Comparison of ENCODE assay signal across 8 cellular contexts in genomic region chr7:32588657-32589056, GRCh38.
DNase-seq lines count a peak whose midpoint lies in the region; ATAC-seq, FAIRE-seq and TF ChIP-seq lines count a peak whose summit lies in the region.

No MANE protein-coding gene starts in this region.

- H3K36me3 ChIP-seq in bronchial epithelial cell (ENCODE audit: control insufficient read depth, insufficient read depth, low read length) = peaks cover 3% of the 10 kb centered on the region

- intact Hi-C loops in Right ventricle myocardium inferior (cut with DNase I) = no loop called here
- intact Hi-C loops in cardiac septum (cut with DNase I) = no loop called here

- H3K27me3 ChIP-seq in bronchial epithelial cell (ENCODE audit: control insufficient read depth, insufficient read depth, low read length) = no peaks in the 10 kb centered on the region

- no peak for TF ChIP-seq CTCF in bronchial epithelial cell (IDR thresholded peaks at IDR 0.05; ENCODE audit: insufficient read depth, low read length, severe bottlenecking)

- ATAC-seq in Right ventricle myocardium inferior (peak; percentile 28), HG03135 (IDR thresholded peaks at IDR 0.05; ENCODE audit: unreplicated experiment) (no peak)

- no peak for DNase-seq in Right ventricle myocardium inferior (ENCODE audit: missing footprints)
- no peak for DNase-seq in cardiac septum (ENCODE audit: low spot score)
- peak; percentile 73 to 84 for DNase-seq in Kasumi-1 (lab: John Stamatoyannopoulos, UW)
- DNase-seq in bronchial epithelial cell (ENCODE audit: low read depth) = peak; percentile 59
- peak; percentile 77 for DNase-seq in pulmonary artery endothelial cell (ENCODE audit: low read depth, low spot score)
- DNase-seq in cortex of kidney (lab: John Stamatoyannopoulos, UW) = no peak
- DNase-seq in COLO668 (lab: John Stamatoyannopoulos, UW; ENCODE audit: unreplicated experiment) = no peak

- no peak overlapping the region for H3K4me3 ChIP-seq in bronchial epithelial cell (ENCODE audit: low read depth, low read length)

- FAIRE-seq in bronchial epithelial cell (lab: Jason Lieb, UNC) = no peak

Comparison
In these comparisons a context has a peak if more than half of its experiments do, and no peak if none do; other contexts are left out.
1. DNase-seq: peak in Kasumi-1 (2 of 2), bronchial epithelial cell (single experiment) and pulmonary artery endothelial cell (single experiment); none in Right ventricle myocardium inferior (single experiment), cardiac septum (single experiment), cortex of kidney (single experiment) and COLO668 (single experiment).